ENCODE assay signal across 10 cellular contexts in the genomic region with DNA sequence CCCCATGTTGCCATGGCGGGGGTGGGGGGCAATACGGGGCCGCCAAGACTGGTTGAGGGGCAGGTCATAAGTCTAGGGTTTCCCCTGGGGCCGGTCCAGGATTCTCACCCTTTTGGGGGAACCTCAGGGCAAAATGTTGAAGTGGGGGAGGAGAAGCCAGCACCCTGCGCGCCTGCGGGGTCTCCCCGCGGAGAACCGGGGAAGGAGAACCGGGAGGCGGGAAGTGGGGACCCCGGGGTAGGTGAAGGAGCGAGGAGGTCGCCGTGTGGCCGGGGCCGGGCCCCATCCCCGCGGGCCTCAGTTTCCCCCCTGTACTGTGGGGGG. TPM values are rescaled to one million over a fixed set of nuclear protein-coding genes. Genes with fewer than 3 reads are reported as not detected.
DNase-seq lines count a peak whose midpoint lies in the region; ATAC-seq and TF ChIP-seq lines count a peak whose summit lies in the region.
"Had no signal": no experiment of that assay in that cellular context is flagged by ENCODE, and none has a peak within 500 bp of the region (broad histone marks: within the 10 kb centered on the region; RNA-seq: fewer than 3 reads in every experiment).

No MANE protein-coding gene starts in this region.

- DNase-seq in AG10803 (ENCODE audit: low read depth) (no peak), RWPE2 (ENCODE audit: low spot score) (no peak), fibroblast of mammary gland (ENCODE audit: low read depth) (no peak), ovary (peak; percentile 26 to 49 (median 37)), T1000 (lab: John Stamatoyannopoulos, UW) (no peak), occipital lobe (lab: John Stamatoyannopoulos, UW) (no peak), NCI-H1105 (lab: John Stamatoyannopoulos, UW) (no peak)
- DNase-seq: central memory CD4-positive, alpha-beta T cell; MM.1S had no signal

- H3K4me1 ChIP-seq in RWPE2 (ENCODE audit: insufficient read depth, poor library complexity, severe bottlenecking) (no peaks in the 10 kb centered on the region), ovary (ENCODE audit: insufficient read depth) (peaks cover 2% of the 10 kb centered on the region)

- TF ChIP-seq CTCF in AG10803 (conservative IDR thresholded peaks at IDR 0.05; ENCODE audit: low read length) (no peak), RWPE2 (IDR thresholded peaks at IDR 0.05; ENCODE audit: poor library complexity, severe bottlenecking) (no peak), fibroblast of mammary gland (conservative IDR thresholded peaks at IDR 0.05; ENCODE audit: control insufficient read depth, insufficient read depth, low read depth, low read length) (no peak), ovary (IDR thresholded peaks at IDR 0.05) (no peak)

- TF ChIP-seq EP300 in ovary (IDR thresholded peaks at IDR 0.05): no peak

- H3K9me3 ChIP-seq in RWPE2 (ENCODE audit: severe bottlenecking) (no peaks in the 10 kb centered on the region), ovary (no peaks in the 10 kb centered on the region)

- H3K36me3 ChIP-seq in RWPE2 (ENCODE audit: low read depth): no peaks in the 10 kb centered on the region
- H3K36me3 ChIP-seq in ovary: no peaks in the 10 kb centered on the region

- H3K4me3 ChIP-seq in AG10803 (ENCODE audit: low read length): peak overlapping the region; percentile 50
- H3K4me3 ChIP-seq in RWPE2 (ENCODE audit: severe bottlenecking): peak overlapping the region; percentile 96
- H3K4me3 ChIP-seq in fibroblast of mammary gland (ENCODE audit: control insufficient read depth, low read depth, low read length): peak overlapping the region; percentile 17
- H3K4me3 ChIP-seq in ovary: peak overlapping the region; percentile 43

- 4 to 19% (median 10%) methylated on average over 8 to 20 of the region's 20 CpGs for WGBS in ovary, 3 donors

- H3K27ac ChIP-seq in RWPE2 (ENCODE audit: poor library complexity, severe bottlenecking) (no peak overlapping the region), ovary (peak overlapping the region; percentile 4 to 61)

- H3K27me3 ChIP-seq in RWPE2 (ENCODE audit: insufficient read depth, poor library complexity, severe bottlenecking) (no peaks in the 10 kb centered on the region), ovary (no peaks in the 10 kb centered on the region)

- intact Hi-C loops in ovary (cut with DNase I): no loop called here

- TF ChIP-seq POLR2A in ovary (IDR thresholded peaks at IDR 0.05): no peak

- no peak for ATAC-seq in RWPE2 (ENCODE audit: low read depth)
- ATAC-seq in GM19467 (IDR thresholded peaks at IDR 0.05; ENCODE audit: unreplicated experiment): no peak

RNA-seq across cellular contexts. Expression of gene ARHGEF10L, which starts 0.3 kb away (rescaled TPM):
- total RNA-seq in ovary: 10 to 100 TPM in 5 of 7 donors, 1 to 10 TPM in 2; 7.6 to 23.0 (median 19.6) TPM
- polyA plus RNA-seq in ovary: 10 to 100 TPM in 1 of 2 donors, 1 to 10 TPM in 1; 3.6 to 18.3 TPM
- total RNA-seq in occipital lobe: 22.3 TPM

Comparison
In these comparisons a context has a peak if more than half of its experiments do, and no peak if none do; other contexts are left out.
1. DNase-seq: peak in ovary (5 of 5); none in AG10803 (single experiment), RWPE2 (single experiment), fibroblast of mammary gland (single experiment), T1000 (single experiment), occipital lobe (single experiment) and NCI-H1105 (single experiment).
2. H3K4me3 ChIP-seq: peak in every context shown above with its lines; median percentile 96 in RWPE2; 50 in AG10803; 43 in ovary; 17 in fibroblast of mammary gland.